In the genomic region with DNA sequence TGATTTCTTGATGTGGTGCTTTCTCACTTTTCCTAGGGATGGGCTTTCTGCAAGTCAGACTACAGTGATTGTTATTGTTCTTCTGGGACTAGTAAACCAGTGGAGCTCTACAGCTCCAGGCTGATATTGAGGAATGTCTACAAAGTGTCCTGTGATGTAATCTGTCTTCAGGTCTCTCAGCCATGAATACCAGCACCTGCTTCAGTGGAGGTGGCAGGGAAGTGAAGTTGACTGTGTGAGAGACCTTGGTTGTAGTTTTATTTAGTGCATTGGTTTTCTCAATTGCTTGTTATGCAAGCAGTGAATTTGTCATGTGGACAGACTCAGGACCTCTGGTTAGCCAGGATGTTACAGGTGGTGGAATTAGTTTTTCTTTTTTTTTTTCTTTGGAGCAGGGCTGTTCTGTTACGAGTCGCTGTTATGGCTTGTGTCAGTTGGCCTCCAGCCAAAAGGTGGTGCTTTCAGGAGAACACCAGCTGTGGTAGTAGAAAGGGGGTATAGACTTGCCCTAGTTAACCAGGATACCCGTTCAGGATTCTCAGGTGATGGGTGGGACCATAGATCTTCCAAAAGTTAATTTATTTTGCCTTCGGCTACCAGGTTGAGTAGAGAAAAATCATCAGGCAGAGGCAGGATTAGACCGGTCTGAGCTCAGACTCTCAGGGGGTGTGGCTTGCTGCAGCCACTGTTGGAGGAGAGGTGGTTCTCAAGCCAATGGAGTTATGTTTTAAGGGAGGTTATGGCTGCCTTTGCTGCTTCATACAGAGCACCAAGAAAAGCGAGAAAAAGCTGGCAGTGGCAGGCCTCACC, we compare ENCODE assay signal across 13 cellular contexts. TPM values are rescaled to one million over a fixed set of nuclear protein-coding genes. Genes with fewer than 3 reads are reported as not detected.
A peak's percentile ranks its signal among the peaks of the same experiment; 100 is the strongest.
DNase-seq lines count a peak whose midpoint lies in the region; ATAC-seq, FAIRE-seq and TF ChIP-seq lines count a peak whose summit lies in the region.
"Had no signal": no experiment of that assay in that cellular context is flagged by ENCODE, and none has a peak within 500 bp of the region (broad histone marks: within the 10 kb centered on the region; RNA-seq: fewer than 3 reads in every experiment).

No MANE protein-coding gene starts in this region.

- no peaks in the 10 kb centered on the region for H3K9me1 ChIP-seq in K562 (ENCODE audit: control insufficient read depth, insufficient read depth, low read length)

- BruUV-seq in K562 (replicated peaks; lab: Mats Ljungman, UMichigan): no TSS peak

- TF ChIP-seq CTCF in GM23338 (conservative IDR thresholded peaks at IDR 0.05; ENCODE audit: low read depth in 2 of 2): no peak; a peak in 1 of 4 replicates
- TF ChIP-seq CTCF in K562 (IDR thresholded peaks at IDR 0.05 in 2 of 3, conservative IDR thresholded peaks at IDR 0.05 in 1 of 3; ENCODE audit: insufficient read depth in 2 of 3, low read depth in 1 of 3, low read length in 3 of 3): no peak
- no peak for TF ChIP-seq CTCF in osteocyte (IDR thresholded peaks at IDR 0.05)

- no peaks in the 10 kb centered on the region; the same call in 2 of the 3 replicates for H3K36me3 Mint-ChIP-seq in GM23338 (ENCODE audit: low read depth)
- H3K36me3 Mint-ChIP-seq in osteocyte (ENCODE audit: unreplicated experiment): no peaks in the 10 kb centered on the region

- in situ Hi-C loops in K562 (cut with MboI): no loop called here

- peak; percentile 27 for DNase-seq in GM23338 (ENCODE audit: low spot score)
- peak; percentile 46 for DNase-seq in NCI-H146 treated with DMSO at 0.1 percent for 48 hours (lab: John Stamatoyannopoulos, UW; ENCODE audit: unreplicated experiment)
- peak in 2 of 4 experiments; percentile 26 to 66 for DNase-seq in K562 (ENCODE audit: extremely low read depth in 1 of 4, low spot score in 3 of 4)
- peak; percentile 57 for DNase-seq in osteocyte (ENCODE audit: extremely low spot score, unreplicated experiment)
- no peak for DNase-seq in activated T-cell treated with anti-CD3 and anti-CD28 coated beads, Interleukin-2, amount 50 U/mL, for 48 hours
- no peak for DNase-seq in NCI-H446 treated with DMSO at 0.1 percent for 48 hours (lab: John Stamatoyannopoulos, UW)
- DNase-seq in kidney glomerular epithelial cell (lab: John Stamatoyannopoulos, UW): no peak
- DNase-seq: activated T-cell treated with anti-CD3 and anti-CD28 coated beads, Interleukin-2, amount 50 U/mL, for 1 hour; glutamatergic neuron; NCI-H2081 treated with DMSO at 0.1 percent for 48 hours had no signal

- H3K4me1 ChIP-seq in GM23338 (ENCODE audit: insufficient read depth): peaks cover 14% of the 10 kb centered on the region; the same call in 1 of the 2 replicates
- peaks cover 0 to 9% of the 10 kb centered on the region in 2 experiments; a peak in 3 of 5 replicates for H3K4me1 ChIP-seq in K562 (replicated peaks in 1 of 2; ENCODE audit: control insufficient read depth in 2 of 2, insufficient read depth in 2 of 2, low read length in 2 of 2)

- TF ChIP-seq POLR2A in K562 (conservative IDR thresholded peaks at IDR 0.05): no peak

- H2AFZ ChIP-seq in GM23338 (peak overlapping the region; percentile 97), K562 (ENCODE audit: low read depth, low read length) (peak overlapping the region; percentile 93)

- no peaks in the 10 kb centered on the region for H3K9me2 ChIP-seq in GM23338 (ENCODE audit: insufficient read depth)

- H3K36me3 ChIP-seq in GM23338 (ENCODE audit: insufficient read depth): no peaks in the 10 kb centered on the region
- no peaks in the 10 kb centered on the region for H3K36me3 ChIP-seq in K562 (ENCODE audit: control insufficient read depth, insufficient read depth, low read length)

- peak overlapping the region; percentile 9 to 57; a peak in 3 of 4 replicates for H3K9ac ChIP-seq in K562 (ENCODE audit: insufficient read depth in 1 of 2, low read depth in 2 of 2, low read length in 2 of 2)

- no peaks in the 10 kb centered on the region for H4K20me1 ChIP-seq in GM23338 (replicated peaks; ENCODE audit: insufficient read depth)
- H4K20me1 ChIP-seq in K562 (replicated peaks; ENCODE audit: control insufficient read depth, insufficient read depth, low read length): no peaks in the 10 kb centered on the region

- no peaks in the 10 kb centered on the region; the same call in 2 of the 3 replicates for H3K9me3 Mint-ChIP-seq in GM23338
- peaks cover 35% of the 10 kb centered on the region for H3K9me3 Mint-ChIP-seq in osteocyte (ENCODE audit: unreplicated experiment)

- H3K4me2 ChIP-seq in GM23338 (peak overlapping the region; percentile 55), K562 (ENCODE audit: insufficient read depth, low read length) (peak overlapping the region; percentile 74)

- H3K27me3 Mint-ChIP-seq in GM23338 (ENCODE audit: insufficient read depth, low read depth, poor library complexity) (peaks cover 4% of the 10 kb centered on the region), osteocyte (ENCODE audit: unreplicated experiment) (no peaks in the 10 kb centered on the region)

- intact Hi-C loops in K562 (cut with micrococcal nuclease): no loop called here

- FAIRE-seq in K562 (lab: Jason Lieb, UNC): peak; percentile 23
- FAIRE-seq: G401.6 had no signal

- H3K79me2 ChIP-seq in GM23338 (replicated peaks; ENCODE audit: insufficient read depth) (no peaks in the 10 kb centered on the region), K562 (ENCODE audit: control insufficient read depth, insufficient read depth, low read length) (no peaks in the 10 kb centered on the region)

- H3K27ac ChIP-seq in GM23338 (ENCODE audit: low read depth) (no peak overlapping the region), K562 (ENCODE audit: extremely low read depth, low read depth, low read length) (peak overlapping the region; percentile 64; the same call in 2 of the 3 replicates)

- 2% methylated on average over 6 of the region's 6 CpGs for WGBS in K562 (ENCODE audit: insufficient coverage, low coverage, missing lambda C conversion rate)

- H3K4me3 ChIP-seq in GM23338 (no peak overlapping the region), K562 (peak overlapping the region; percentile 26)

- H3K4me3 Mint-ChIP-seq in GM23338 (no peak overlapping the region), osteocyte (ENCODE audit: unreplicated experiment) (no peak overlapping the region)
- H3K4me3 Mint-ChIP-seq: T-helper 1 cell treated with Interleukin-12 subunit alpha and Interleukin-12 subunit beta and Interleukin-4 antibody, amounts not matched to agents 30 μg/mL and 1 μg/mL, for 36 hours had no signal

- no peaks in the 10 kb centered on the region for H3K9me3 ChIP-seq in K562 (replicated peaks; ENCODE audit: control insufficient read depth, insufficient read depth, low read depth, low read length)

- POLR2A ChIA-PET in K562 (lab: Yijun Ruan, JAX): interaction anchor here (0.6 to 1.8 kb wide), 4 partner anchors 9 to 60 kb away, joined by 3 to 8 read pairs (median 5); a partner anchor contains a TSS

- H3K27me3 ChIP-seq in GM23338 (ENCODE audit: insufficient read depth) (no peaks in the 10 kb centered on the region), K562 (ENCODE audit: control insufficient read depth in 2 of 2, insufficient read depth in 2 of 2, low read length in 2 of 2) (no peaks in the 10 kb centered on the region)

- CTCF ChIA-PET in K562 (lab: Yijun Ruan, JAX; ENCODE audit: low intra/inter-chr PET ratio): no interaction called here

- no peaks in the 10 kb centered on the region for H3F3A ChIP-seq in GM23338 (replicated peaks; ENCODE audit: low read depth)

- H3K4me1 Mint-ChIP-seq in GM23338 (peaks cover 18% of the 10 kb centered on the region), osteocyte (ENCODE audit: unreplicated experiment) (no peaks in the 10 kb centered on the region)

- no peak for TF ChIP-seq RAD21 in K562 (CRISPR knock-in tag; conservative IDR thresholded peaks at IDR 0.05 in 1 of 2, IDR thresholded peaks at IDR 0.05 in 1 of 2)

- TF ChIP-seq EP300 in K562 (IDR thresholded peaks at IDR 0.05; ENCODE audit: low read length): no peak

- peak; percentile 87 for ATAC-seq in GM23338
- peak; percentile 96 for ATAC-seq in K562
- ATAC-seq: HCT116 had no signal

- no peak overlapping the region for H3K27ac Mint-ChIP-seq in GM23338
- no peak overlapping the region for H3K27ac Mint-ChIP-seq in osteocyte (ENCODE audit: unreplicated experiment)
- H3K27ac Mint-ChIP-seq: T-helper 1 cell treated with Interleukin-12 subunit alpha and Interleukin-12 subunit beta and Interleukin-4 antibody, amounts not matched to agents 30 μg/mL and 1 μg/mL, for 36 hours had no signal

RNA-seq across cellular contexts. Expression of a gene that starts 11.9 kb away (rescaled TPM):
- 37.8 and 39.4 TPM in 2 replicates for total RNA-seq in GM23338 (2014; rRNA removed; shearing (Covaris generic))
- polyA plus RNA-seq in GM23338 (2016; fragmentation: Nextera tagmentation; extraction: Ambion mirVana): 15.8 and 20.2 TPM in 2 replicates
- 43.8 and 56.9 TPM in 2 replicates for total RNA-seq in K562 (2011; cell fraction: chromatin; rRNA removed; ENCODE audit: low replicate concordance)
- 36.0 and 38.4 TPM in 2 replicates for total RNA-seq in K562 (2011; cell fraction: nucleolus; rRNA removed)
- 51.0 and 68.4 TPM in 2 replicates for total RNA-seq in K562 (2011; cell fraction: nucleoplasm; rRNA removed)
- 12.9 and 15.2 TPM in 2 replicates for total RNA-seq in K562 (2014; rRNA removed)
- 26.5 and 28.0 TPM in 2 replicates for total RNA-seq in K562 (2014; rRNA removed; fragmentation: Illumina TruSeq; extraction: Trizol)
- total RNA-seq in K562 (2015; rRNA removed; fragmentation: Illumina TruSeq; extraction: Trizol): 22.1 and 26.1 TPM in 2 replicates
- 14.7 and 17.2 TPM in 2 replicates for total RNA-seq in K562 (2021)
- polyA plus RNA-seq in K562 (2011; rRNA removed): 14.8 and 15.7 TPM in 2 replicates
- polyA plus RNA-seq in K562 (2011; cell fraction: cytosol; rRNA removed): 2.6 and 7.6 TPM in 2 replicates
- 12.5 and 15.2 TPM in 2 replicates for polyA plus RNA-seq in K562 (2011; cell fraction: nucleus; rRNA removed)
- polyA plus RNA-seq in K562 (2012): 7.4 and 8.5 TPM in 2 replicates
- polyA plus RNA-seq in K562 (2014; fragmentation: Illumina TruSeq; extraction: Trizol): 18.6 and 21.6 TPM in 2 replicates
- polyA plus RNA-seq in K562 (2014; fragmentation: Nextera tagmentation; extraction: Ambion mirVana): 10 to 100 TPM; 13.2 to 21.3 TPM
- polyA plus RNA-seq in K562 (2014; rRNA removed): 14.1 and 15.7 TPM in 2 replicates
- polyA minus RNA-seq in K562 (2011; rRNA and poly(A)+ RNA removed): 21.1 and 33.8 TPM in 2 replicates
- polyA minus RNA-seq in K562 (2011; cell fraction: cytosol; rRNA and poly(A)+ RNA removed): 7.1 and 8.1 TPM in 2 replicates
- polyA minus RNA-seq in K562 (2011; cell fraction: nucleus; rRNA and poly(A)+ RNA removed): 21.9 and 31.2 TPM in 2 replicates
- 8.2 and 8.6 TPM in 2 replicates for total RNA-seq in osteocyte

RNA-seq across cellular contexts. Expression of a gene that starts 59.8 kb away (rescaled TPM):
- 16.8 and 25.1 TPM in 2 replicates for total RNA-seq in GM23338 (2014; rRNA removed; shearing (Covaris generic))
- polyA plus RNA-seq in GM23338 (2016; fragmentation: Nextera tagmentation; extraction: Ambion mirVana) (8.4 and 9.4 TPM in 2 replicates), K562 (2011; rRNA removed) (4.7 and 5.8 TPM in 2 replicates), K562 (2014; fragmentation: Illumina TruSeq; extraction: Trizol) (4.9 and 6.7 TPM in 2 replicates), K562 (2014; fragmentation: Nextera tagmentation; extraction: Ambion mirVana) (1 to 10 TPM; 3.0 to 3.1 TPM), K562 (2014; rRNA removed) (3.1 and 4.9 TPM in 2 replicates)
- total RNA-seq in K562 (2011; cell fraction: chromatin; rRNA removed; ENCODE audit: low replicate concordance): 2.9 and 12.2 TPM in 2 replicates
- 2.3 and 3.0 TPM in 2 replicates for total RNA-seq in K562 (2011; cell fraction: nucleolus; rRNA removed)
- 5.2 and 8.5 TPM in 2 replicates for total RNA-seq in K562 (2011; cell fraction: nucleoplasm; rRNA removed)
- total RNA-seq in K562 (2014; rRNA removed) (2.8 and 4.1 TPM in 2 replicates), K562 (2014; rRNA removed; fragmentation: Illumina TruSeq; extraction: Trizol) (8.6 and 10.6 TPM in 2 replicates), K562 (2015; rRNA removed; fragmentation: Illumina TruSeq; extraction: Trizol) (7.4 TPM in 2 replicates), K562 (2021) (4.1 and 5.1 TPM in 2 replicates), osteocyte (1.4 and 2.4 TPM in 2 replicates)
- polyA plus RNA-seq in K562 (2011; cell fraction: cytosol; rRNA removed): 1.1 and 3.2 TPM in 2 replicates
- polyA plus RNA-seq in K562 (2011; cell fraction: nucleus; rRNA removed): 2.3 and 3.2 TPM in 2 replicates
- 2.5 and 4.4 TPM in 2 replicates for polyA plus RNA-seq in K562 (2012)
- 7.3 and 10.7 TPM in 2 replicates for polyA minus RNA-seq in K562 (2011; rRNA and poly(A)+ RNA removed)
- polyA minus RNA-seq in K562 (2011; cell fraction: cytosol; rRNA and poly(A)+ RNA removed): 2.8 and 4.5 TPM in 2 replicates
- 2.3 and 4.2 TPM in 2 replicates for polyA minus RNA-seq in K562 (2011; cell fraction: nucleus; rRNA and poly(A)+ RNA removed)

Comparison
In these comparisons a context has a peak if more than half of its experiments do, and no peak if none do; other contexts are left out.
1. DNase-seq: peak in GM23338 (single experiment), NCI-H146 treated with DMSO at 0.1 percent for 48 hours (single experiment) and osteocyte (single experiment); none in activated T-cell treated with anti-CD3 and anti-CD28 coated beads, Interleukin-2, amount 50 U/mL, for 48 hours (0 of 2), NCI-H446 treated with DMSO at 0.1 percent for 48 hours (single experiment) and kidney glomerular epithelial cell (single experiment).